25 cellular contexts compared by ENCODE assay signal in the genomic region with DNA sequence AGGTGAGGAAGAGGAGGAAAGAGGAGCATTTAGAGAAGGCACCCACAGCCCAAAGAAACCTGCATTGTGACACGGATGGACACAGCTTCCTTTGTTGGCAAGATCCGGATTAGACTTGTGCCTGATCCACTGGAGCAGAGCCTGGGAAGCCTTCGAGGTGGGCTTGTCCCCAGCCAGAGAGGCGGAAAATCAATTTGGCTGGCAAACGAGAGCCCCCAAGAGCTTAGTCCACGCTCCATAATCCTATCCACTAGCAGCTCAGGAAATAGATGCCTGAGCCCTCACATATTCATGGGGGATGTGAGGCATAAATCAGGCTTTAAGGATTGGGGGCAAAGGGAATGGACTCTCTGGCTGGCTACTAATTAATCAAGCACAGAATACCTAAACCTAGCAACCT.
DNase-seq lines count a peak whose midpoint lies in the region; ATAC-seq and TF ChIP-seq lines count a peak whose summit lies in the region.
"Had no signal": no experiment of that assay in that cellular context is flagged by ENCODE, and none has a peak within 500 bp of the region (broad histone marks: within the 10 kb centered on the region; RNA-seq: fewer than 3 reads in every experiment).

No MANE protein-coding gene starts in this region.

- peak overlapping the region; percentile 45 for H3K9ac ChIP-seq in trophoblast cell (ENCODE audit: low read length)
- H3K9ac ChIP-seq: GM23248 had no signal

- H3K36me3 ChIP-seq in SJCRH30 (no peaks in the 10 kb centered on the region), trophoblast cell (ENCODE audit: control insufficient read depth in 1 of 2, insufficient read depth in 2 of 2, low read length in 2 of 2) (no peaks in the 10 kb centered on the region), OCI-LY7 (ENCODE audit: insufficient read depth, low read length) (no peaks in the 10 kb centered on the region)
- H3K36me3 ChIP-seq: Peyer's patch had no signal

- no peak overlapping the region for H2AK5ac ChIP-seq in trophoblast cell (ENCODE audit: low read length)

- no TSS peak for BruUV-seq in OCI-LY7 (replicated peaks; lab: Mats Ljungman, UMichigan)

- H2AFZ ChIP-seq in trophoblast cell (ENCODE audit: insufficient read depth, low read length, poor library complexity) (no peak overlapping the region), OCI-LY7 (ENCODE audit: low read length) (no peak overlapping the region)
- H2AFZ ChIP-seq: GM23248 had no signal

- peaks cover 9% of the 10 kb centered on the region for H3K4me1 ChIP-seq in SJCRH30
- no peaks in the 10 kb centered on the region for H3K4me1 ChIP-seq in trophoblast cell (ENCODE audit: control insufficient read depth in 1 of 2, insufficient read depth in 2 of 2, low read length in 2 of 2)
- H3K4me1 ChIP-seq in OCI-LY7 (ENCODE audit: insufficient read depth, low read length, poor library complexity, severe bottlenecking) = no peaks in the 10 kb centered on the region
- H3K4me1 ChIP-seq: Peyer's patch had no signal

- H4K91ac ChIP-seq in trophoblast cell (ENCODE audit: low read depth, low read length) = no peak overlapping the region

- H4K20me1 ChIP-seq in OCI-LY7 (ENCODE audit: insufficient read depth, low read length) = no peaks in the 10 kb centered on the region

- WGBS in trophoblast cell (ENCODE audit: extremely low coverage, insufficient coverage, insufficient read length) = no CpG with 5 or more reads among the region's 6 CpGs

- H2BK5ac ChIP-seq in trophoblast cell (ENCODE audit: low read depth, low read length, poor library complexity) = no peak overlapping the region

- no peak for TF ChIP-seq CTCF in AG04450 (IDR thresholded peaks at IDR 0.05; ENCODE audit: low read depth, low read length)
- no peak for TF ChIP-seq CTCF in OCI-LY7 (conservative IDR thresholded peaks at IDR 0.05; ENCODE audit: low read length)

- H3K9me3 ChIP-seq in AG04450 (ENCODE audit: control insufficient read depth, insufficient read depth, low read length) (no peaks in the 10 kb centered on the region), SJCRH30 (replicated peaks) (no peaks in the 10 kb centered on the region), trophoblast cell (ENCODE audit: insufficient read depth, low read depth, low read length) (no peaks in the 10 kb centered on the region), OCI-LY7 (ENCODE audit: low read length) (no peaks in the 10 kb centered on the region)
- H3K9me3 ChIP-seq: Peyer's patch had no signal

- intact Hi-C loops in OCI-LY7 (cut with micrococcal nuclease; ENCODE audit: unreplicated experiment) = no loop called here

- no peaks in the 10 kb centered on the region for H3K79me1 ChIP-seq in trophoblast cell (ENCODE audit: low read length)

- no peak overlapping the region for H4K8ac ChIP-seq in trophoblast cell (ENCODE audit: low read depth, low read length)

- H4K12ac ChIP-seq in trophoblast cell (ENCODE audit: low read depth, low read length) = no peak overlapping the region

- no peaks in the 10 kb centered on the region for H3K27me3 ChIP-seq in AG04450 (ENCODE audit: control insufficient read depth, insufficient read depth, low read length)
- H3K27me3 ChIP-seq in SJCRH30 = no peaks in the 10 kb centered on the region
- H3K27me3 ChIP-seq in trophoblast cell (ENCODE audit: insufficient read depth, low read length) = no peaks in the 10 kb centered on the region
- H3K27me3 ChIP-seq: Peyer's patch had no signal

- H3K4me3 ChIP-seq in AG04450 (ENCODE audit: low read depth, low read length) (no peak overlapping the region), SJCRH30 (peak overlapping the region; percentile 11; the same call in 1 of the 2 replicates), trophoblast cell (ENCODE audit: low read depth, low read length) (no peak overlapping the region), OCI-LY7 (ENCODE audit: low read depth, low read length, poor library complexity, severe bottlenecking) (no peak overlapping the region)
- H3K4me3 ChIP-seq: GM23248, Peyer's patch, SK-N-MC had no signal

- no peak overlapping the region for H3K18ac ChIP-seq in trophoblast cell (ENCODE audit: low read length)

- no peaks in the 10 kb centered on the region for H3K79me2 ChIP-seq in trophoblast cell (ENCODE audit: control insufficient read depth, insufficient read depth, low read length, poor library complexity)
- no peaks in the 10 kb centered on the region for H3K79me2 ChIP-seq in OCI-LY7 (ENCODE audit: insufficient read depth, low read depth, low read length)

- no peaks in the 10 kb centered on the region for H3K9me2 ChIP-seq in OCI-LY7 (ENCODE audit: insufficient read depth, low read length)

- H2BK12ac ChIP-seq in trophoblast cell (ENCODE audit: low read length) = no peak overlapping the region

- H3K14ac ChIP-seq in trophoblast cell (ENCODE audit: low read length) = no peak overlapping the region

- H3K27ac ChIP-seq in AG04450 (ENCODE audit: low read depth, low read length) = peak overlapping the region; percentile 2
- H3K27ac ChIP-seq in SJCRH30 = peak overlapping the region; percentile 86
- H3K27ac ChIP-seq in trophoblast cell (ENCODE audit: low read depth, low read length) = no peak overlapping the region
- H3K27ac ChIP-seq in OCI-LY7 (ENCODE audit: low read depth, low read length, poor library complexity, severe bottlenecking) = no peak overlapping the region
- H3K27ac ChIP-seq: 22Rv1, GM23248, Peyer's patch, SK-N-MC had no signal

- CTCF ChIA-PET in AG04450 (lab: Charles Lee) = interaction anchor here (1.0 kb wide), 1 partner anchor 10 kb away, joined by 4 read pairs; no protein-coding TSS in a partner anchor
- CTCF ChIA-PET in OCI-LY7 (lab: Charles Lee; ENCODE audit: unreplicated experiment) = no interaction called here

- H3K4me2 ChIP-seq in trophoblast cell (ENCODE audit: low read length) (no peak overlapping the region), OCI-LY7 (ENCODE audit: low read length) (no peak overlapping the region)

- H2BK120ac ChIP-seq in trophoblast cell (ENCODE audit: insufficient read depth, low read length, poor library complexity) = no peak overlapping the region

- ATAC-seq in GM19324 (IDR thresholded peaks at IDR 0.05; ENCODE audit: low FRiP score, unreplicated experiment) = no peak

- H3K4ac ChIP-seq in trophoblast cell (ENCODE audit: low read depth, low read length) = no peak overlapping the region

- no peak for DNase-seq in AG04450 (ENCODE audit: low read depth, low spot score)
- peak; percentile 73 to 84 for DNase-seq in SJCRH30
- DNase-seq in kidney tubule cell (ENCODE audit: low spot score) = peak; percentile 23
- no peak for DNase-seq in trophoblast cell
- no peak for DNase-seq in OCI-LY7 (ENCODE audit: low spot score)
- DNase-seq in GOT3 (lab: John Stamatoyannopoulos, UW) = no peak
- DNase-seq in hippocampal formation (lab: John Stamatoyannopoulos, UW) = no peak
- DNase-seq: Calu3, DMS53, GM23248, HCEC 1CT, KBM-7, MV-4-11, NCI-H1105, NCI-H146, NCI-H1930, NCI-H2107, NCI-H446, NCI-H524 treated with DMSO at 0.1 percent for 48 hours, NCI-H774, Peyer's patch, SHP77 treated with DMSO at 0.1 percent for 48 hours had no signal

- POLR2A ChIA-PET in AG04450 (lab: Yijun Ruan, JAX) = no interaction called here
- POLR2A ChIA-PET in OCI-LY7 (lab: Charles Lee) = interaction anchor here (1.2 kb wide), 1 partner anchor 15 kb away, joined by 3 read pairs; no protein-coding TSS in a partner anchor

- H3K23ac ChIP-seq in trophoblast cell (ENCODE audit: low read length) = no peak overlapping the region

Comparison
In these comparisons a context has a peak if more than half of its experiments do, and no peak if none do; other contexts are left out.
1. DNase-seq: peak in SJCRH30 (2 of 2) and kidney tubule cell (single experiment); none in AG04450 (single experiment), trophoblast cell (0 of 2), OCI-LY7 (single experiment), GOT3 (single experiment) and hippocampal formation (0 of 2).
2. H3K27ac ChIP-seq: peak in AG04450 (single experiment) and SJCRH30 (single experiment); none in trophoblast cell (single experiment) and OCI-LY7 (single experiment).